In the genomic region with DNA sequence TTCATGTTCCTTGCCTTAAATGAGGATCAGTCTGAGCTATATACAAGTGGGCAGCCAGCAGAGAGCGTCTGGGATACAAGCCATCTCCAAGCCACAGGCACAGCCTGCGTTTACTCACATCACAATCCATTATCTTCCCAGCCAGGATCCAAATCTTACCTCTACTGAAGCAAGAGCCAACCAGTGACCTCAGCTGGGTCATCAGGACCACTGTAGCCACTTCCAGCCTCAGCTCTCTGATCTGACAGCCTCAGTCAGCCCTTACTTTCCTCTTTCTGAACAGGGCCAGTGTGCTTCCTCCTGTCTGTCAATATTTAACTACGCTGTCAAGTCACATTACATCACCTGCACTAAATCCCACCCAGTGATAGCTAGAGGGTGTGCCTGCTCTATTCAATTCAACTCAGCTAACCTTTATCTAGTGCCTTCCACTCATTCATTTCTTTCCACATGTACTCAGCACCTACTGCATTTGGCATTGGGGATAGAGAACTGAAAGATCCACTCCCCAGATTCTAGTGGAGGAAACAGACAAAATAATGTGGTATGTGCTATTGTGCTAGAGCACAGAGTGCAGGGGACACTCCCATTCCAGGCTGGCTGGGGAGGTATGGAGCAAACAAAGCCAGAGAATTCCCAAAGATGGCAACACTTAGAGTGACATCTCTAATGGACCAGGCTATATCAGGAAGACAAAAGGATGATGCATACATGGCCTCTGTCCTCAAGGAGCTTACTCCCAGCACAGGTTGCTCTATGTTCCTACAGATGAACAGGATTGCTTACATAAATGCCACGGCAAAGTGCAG, we compare ENCODE assay signal across 8 cellular contexts.
A peak's percentile ranks its signal among the peaks of the same experiment; 100 is the strongest.
DNase-seq lines count a peak whose midpoint lies in the region; ATAC-seq, FAIRE-seq and TF ChIP-seq lines count a peak whose summit lies in the region.

No MANE protein-coding gene starts in this region.

- peak; percentile 94 for ATAC-seq in HG02798 (IDR thresholded peaks at IDR 0.05; ENCODE audit: poor library complexity, unreplicated experiment)

- H3K36me3 ChIP-seq in keratinocyte (ENCODE audit: control insufficient read depth in 2 of 2, extremely low read depth in 1 of 2, insufficient read depth in 2 of 2, low read length in 2 of 2), result no peaks in the 10 kb centered on the region

- FAIRE-seq in GM18507 (lab: Jason Lieb, UNC) (peak; percentile 95), keratinocyte (lab: Jason Lieb, UNC) (peak; percentile 71)

- dilution Hi-C loops in keratinocyte (cut with MboI; ENCODE audit: extremely low pct_ligation_motif_present, low sequenced_read_pairs), result no loop called here

- no peaks in the 10 kb centered on the region for H3K79me2 ChIP-seq in keratinocyte (ENCODE audit: control insufficient read depth, insufficient read depth, low read length)

- DNase-seq in GM18507 (ENCODE audit: extremely low spot score, insufficient read length, low read depth), result peak; percentile 25
- DNase-seq in NCI-H69 (lab: John Stamatoyannopoulos, UW), result peak; percentile 38
- no peak for DNase-seq in keratinocyte (ENCODE audit: low read depth, low spot score)
- DNase-seq in activated T-cell treated with anti-CD3 and anti-CD28 coated beads, Interleukin-2, amount 50 U/mL, for 48 hours, result no peak
- no peak for DNase-seq in UCSD-AML1 (lab: John Stamatoyannopoulos, UW; ENCODE audit: unreplicated experiment)
- DNase-seq in activated naive CD4-positive, alpha-beta T cell treated with Interleukin-2 at 50 U/mL for 16 hours, result no peak
- no peak for DNase-seq in coronary artery (ENCODE audit: low spot score)

- H3K9me3 ChIP-seq in keratinocyte (ENCODE audit: control insufficient read depth, low read depth, low read length), result no peaks in the 10 kb centered on the region

- no peaks in the 10 kb centered on the region for H3K27me3 ChIP-seq in keratinocyte (ENCODE audit: control insufficient read depth, extremely low read depth, insufficient read depth, low read length)

- TF ChIP-seq CTCF in keratinocyte (optimal IDR thresholded peaks at IDR 0.05 in 1 of 3, IDR thresholded peaks at IDR 0.05 in 1 of 3, conservative IDR thresholded peaks at IDR 0.05 in 1 of 3; ENCODE audit: extremely low read depth in 1 of 3, insufficient read depth in 2 of 3, low read length in 3 of 3), result peak in 1 of 3 experiments; percentile 46
- TF ChIP-seq CTCF in coronary artery (IDR thresholded peaks at IDR 0.05), result no peak

- no peaks in the 10 kb centered on the region for H3K9me1 ChIP-seq in keratinocyte (ENCODE audit: control insufficient read depth, extremely low read depth, insufficient read depth, low read length)

- H4K20me1 ChIP-seq in keratinocyte (ENCODE audit: control insufficient read depth, extremely low read depth, insufficient read depth, low read length), result no peaks in the 10 kb centered on the region

- H3K27ac ChIP-seq in keratinocyte (ENCODE audit: control insufficient read depth, insufficient read depth, low read length) (no peak overlapping the region), coronary artery (no peak overlapping the region)

- peaks cover 25% of the 10 kb centered on the region for H3K4me1 ChIP-seq in keratinocyte (ENCODE audit: control insufficient read depth, extremely low read depth, insufficient read depth, low read length)

- H3K9ac ChIP-seq in keratinocyte (ENCODE audit: control insufficient read depth, extremely low read depth, insufficient read depth, low read length), result no peak overlapping the region

- no peak overlapping the region for H2AFZ ChIP-seq in keratinocyte (ENCODE audit: control insufficient read depth, low read length)

- no peak overlapping the region for H3K4me2 ChIP-seq in keratinocyte (ENCODE audit: control insufficient read depth, extremely low read depth, insufficient read depth, low read depth, low read length)

- H3K4me3 ChIP-seq in keratinocyte (ENCODE audit: control insufficient read depth in 2 of 3, extremely low read depth in 1 of 3, insufficient read depth in 2 of 3, low read depth in 1 of 3, low read length in 3 of 3), result no peak overlapping the region
- no peak overlapping the region for H3K4me3 ChIP-seq in coronary artery

Comparison
In these comparisons a context has a peak if more than half of its experiments do, and no peak if none do; other contexts are left out.
1. DNase-seq: peak in GM18507 (single experiment) and NCI-H69 (single experiment); none in keratinocyte (single experiment), activated T-cell treated with anti-CD3 and anti-CD28 coated beads, Interleukin-2, amount 50 U/mL, for 48 hours (0 of 2), UCSD-AML1 (single experiment), activated naive CD4-positive, alpha-beta T cell treated with Interleukin-2 at 50 U/mL for 16 hours (single experiment) and coronary artery (single experiment).